Comparison of ENCODE assay signal across 17 cellular contexts in genomic region chr6:125213936-125214335, GRCh38.
A peak's percentile ranks its signal among the peaks of the same experiment; 100 is the strongest.
DNase-seq lines count a peak whose midpoint lies in the region; ATAC-seq and TF ChIP-seq lines count a peak whose summit lies in the region.
"Had no signal": no experiment of that assay in that cellular context is flagged by ENCODE, and none has a peak within 500 bp of the region (broad histone marks: within the 10 kb centered on the region; RNA-seq: fewer than 3 reads in every experiment).

No MANE protein-coding gene starts in this region.

- H3K36me3 Mint-ChIP-seq in WTC11 = no peaks in the 10 kb centered on the region
- H3K36me3 Mint-ChIP-seq: CD4-positive, alpha-beta memory T cell had no signal

- peaks cover 5% of the 10 kb centered on the region for H3K4me1 Mint-ChIP-seq in WTC11
- H3K4me1 Mint-ChIP-seq: CD4-positive, alpha-beta memory T cell had no signal

- H3K79me2 ChIP-seq in SK-N-SH (ENCODE audit: insufficient read depth) = no peaks in the 10 kb centered on the region
- peaks cover 3% of the 10 kb centered on the region for H3K79me2 ChIP-seq in parathyroid adenoma

- POLR2A ChIA-PET in SK-N-SH (lab: Yijun Ruan, JAX) = no interaction called here
- POLR2A ChIA-PET in WTC11 (lab: Charles Lee) = interaction anchor here (0.6 kb wide), 1 partner anchor 68 kb away, joined by 3 read pairs; no protein-coding TSS in a partner anchor

- TF ChIP-seq CTCF in SK-N-SH (IDR thresholded peaks at IDR 0.05) (no peak), WTC11 (IDR thresholded peaks at IDR 0.05) (no peak), parathyroid adenoma (IDR thresholded peaks at IDR 0.05) (peak; percentile 30)

- 21% methylated on average over 3 of the region's 3 CpGs for WGBS in SK-N-SH (ENCODE audit: low lambda C conversion rate)

- no peaks in the 10 kb centered on the region for H3K9me3 Mint-ChIP-seq in WTC11
- H3K9me3 Mint-ChIP-seq: CD4-positive, alpha-beta memory T cell; GM23338 had no signal

- H3K36me3 ChIP-seq in SK-N-SH (replicated peaks in 1 of 2; ENCODE audit: control insufficient read depth in 1 of 2, insufficient read depth in 2 of 2, low read length in 1 of 2) (no peaks in the 10 kb centered on the region), parathyroid adenoma (ENCODE audit: control insufficient read depth, insufficient read depth, low read length) (no peaks in the 10 kb centered on the region)
- H3K36me3 ChIP-seq: BLaER1 had no signal

- no peak overlapping the region for H3K4me3 Mint-ChIP-seq in WTC11
- H3K4me3 Mint-ChIP-seq: CD4-positive, alpha-beta memory T cell; GM23338 had no signal

- H3K27ac Mint-ChIP-seq in WTC11 = no peak overlapping the region
- H3K27ac Mint-ChIP-seq: CD4-positive, alpha-beta memory T cell; GM23338 had no signal

- H3K4me1 ChIP-seq in SK-N-SH (ENCODE audit: control insufficient read depth in 1 of 2, insufficient read depth in 2 of 2, low read depth in 1 of 2, low read length in 1 of 2) (no peaks in the 10 kb centered on the region), parathyroid adenoma (peaks cover 14% of the 10 kb centered on the region)
- H3K4me1 ChIP-seq: BLaER1 had no signal

- no peak overlapping the region for H3K9ac ChIP-seq in SK-N-SH
- H3K9ac ChIP-seq in parathyroid adenoma = no peak overlapping the region
- H3K9ac ChIP-seq: BLaER1 had no signal

- H3F3A ChIP-seq in SK-N-SH (replicated peaks; ENCODE audit: insufficient read depth) = no peaks in the 10 kb centered on the region

- no peak for TF ChIP-seq RAD21 in SK-N-SH (IDR thresholded peaks at IDR 0.05; ENCODE audit: low read length)

- H3K9me3 ChIP-seq in SK-N-SH = no peaks in the 10 kb centered on the region
- H3K9me3 ChIP-seq in parathyroid adenoma (ENCODE audit: control insufficient read depth, low read length) = no peaks in the 10 kb centered on the region
- H3K9me3 ChIP-seq: BLaER1 had no signal

- TF ChIP-seq EP300 in SK-N-SH (IDR thresholded peaks at IDR 0.05; ENCODE audit: borderline replicate concordance in 1 of 2, low read depth in 1 of 2, low read length in 1 of 2) = no peak

- H3K27ac ChIP-seq in SK-N-SH (ENCODE audit: low read depth in 2 of 2, low read length in 1 of 2) (no peak overlapping the region), parathyroid adenoma (no peak overlapping the region)
- H3K27ac ChIP-seq: BLaER1 had no signal

- H3K27me3 Mint-ChIP-seq in WTC11 (ENCODE audit: low read depth) = no peaks in the 10 kb centered on the region

- no peak overlapping the region for H3K4me3 ChIP-seq in SK-N-SH (ENCODE audit: low read depth in 2 of 2, low read length in 1 of 2)
- H3K4me3 ChIP-seq in parathyroid adenoma (ENCODE audit: low read depth, low read length) = no peak overlapping the region
- H3K4me3 ChIP-seq: BLaER1, GM12878, GM23338 had no signal

- H3K9me2 ChIP-seq in SK-N-SH = no peaks in the 10 kb centered on the region

- H4K20me1 ChIP-seq in SK-N-SH (ENCODE audit: insufficient read depth) = no peaks in the 10 kb centered on the region
- H4K20me1 ChIP-seq: BLaER1 had no signal

- no peak overlapping the region for H2AFZ ChIP-seq in SK-N-SH (ENCODE audit: low read depth)
- H2AFZ ChIP-seq in parathyroid adenoma = peak overlapping the region; percentile 51
- H2AFZ ChIP-seq: GM23338 had no signal

- ATAC-seq in SK-N-SH treated with all-trans-retinoic acid at 6 μM for 48 hours = peak; percentile 38; the same call in 2 of the 3 replicates
- peak; percentile 60 for ATAC-seq in WTC11
- no peak for ATAC-seq in GM21447 (IDR thresholded peaks at IDR 0.05; ENCODE audit: unreplicated experiment)
- ATAC-seq: GM12878, GM23338 had no signal

- H3K27me3 ChIP-seq in SK-N-SH (ENCODE audit: insufficient read depth) (peaks cover 10% of the 10 kb centered on the region; the same call in 1 of the 2 replicates), parathyroid adenoma (ENCODE audit: control insufficient read depth, insufficient read depth, low read length) (no peaks in the 10 kb centered on the region)
- H3K27me3 ChIP-seq: BLaER1 had no signal

- H3K4me2 ChIP-seq in SK-N-SH = no peak overlapping the region
- H3K4me2 ChIP-seq in parathyroid adenoma (ENCODE audit: low read length) = no peak overlapping the region
- H3K4me2 ChIP-seq: BLaER1, GM23338 had no signal

- DNase-seq in SK-N-SH (no peak), WTC11 (ENCODE audit: low spot score) (no peak), NCI-H748 (lab: John Stamatoyannopoulos, UW; ENCODE audit: unreplicated experiment) (no peak)
- no peak for DNase-seq in stimulated activated CD4-positive, alpha-beta T cell treated with anti-CD3 and anti-CD28 coated beads, Interleukin-12 subunit alpha, Interleukin-12 subunit beta, amount 100 ng/mL, for 4 hours
- DNase-seq: CD4-positive, alpha-beta memory T cell; KG1; NCI-H1417 treated with DMSO at 0.1 percent for 48 hours; NCI-H2081 treated with DMSO at 0.1 percent for 48 hours; NCI-H446 treated with DMSO at 0.1 percent for 48 hours; NCI-H748 treated with DMSO at 0.1 percent for 48 hours; SHP77 had no signal

- CTCF ChIA-PET in SK-N-SH (lab: Yijun Ruan, JAX) (no interaction called here), WTC11 (lab: Charles Lee) (interaction anchor here (1.0 to 1.3 kb wide), 2 partner anchors 9 to 60 kb away, joined by 3 to 5 read pairs; partner anchors contain the start of gene TPD52L1)

TF ChIP-seq in SK-N-SH treated with all-trans-retinoic acid at 6 μM for 48 hours, 23 proteins besides CTCF, POLR2A, EP300 and RAD21:
- TF ChIP-seq ARNTL (CRISPR knock-in tag; IDR thresholded peaks at IDR 0.05; ENCODE audit: borderline replicate concordance, low read depth) (no peak), BACH2 (CRISPR knock-in tag; IDR thresholded peaks at IDR 0.05; ENCODE audit: borderline replicate concordance) (no peak), OSR1 (CRISPR knock-in tag; IDR thresholded peaks at IDR 0.05) (no peak), ZNF8 (CRISPR knock-in tag; IDR thresholded peaks at IDR 0.05) (no peak), GLIS3 (CRISPR knock-in tag; IDR thresholded peaks at IDR 0.05) (no peak), POU6F1 (CRISPR knock-in tag; IDR thresholded peaks at IDR 0.05; ENCODE audit: borderline replicate concordance, low read depth) (no peak), ZFP3 (CRISPR knock-in tag; IDR thresholded peaks at IDR 0.05) (no peak)

TF ChIP-seq in SK-N-SH, 30 proteins besides CTCF, POLR2A, EP300 and RAD21 (continues in another document):
- TF ChIP-seq YY1 (IDR thresholded peaks at IDR 0.05; ENCODE audit: low read depth) = no peak
- no peak for TF ChIP-seq MXI1 (IDR thresholded peaks at IDR 0.05; ENCODE audit: low read depth, low read length)
- no peak for TF ChIP-seq NRF1 (IDR thresholded peaks at IDR 0.05; ENCODE audit: low read depth, low read length)
- TF ChIP-seq FOXM1 (IDR thresholded peaks at IDR 0.05; ENCODE audit: low read depth) = no peak
- TF ChIP-seq MAX (IDR thresholded peaks at IDR 0.05; ENCODE audit: low read depth) = no peak
- no peak for TF ChIP-seq FOXJ3 (CRISPR knock-in tag; IDR thresholded peaks at IDR 0.05)

TF ChIP-seq in WTC11, 78 proteins besides CTCF, POLR2A, EP300 and RAD21 (continues in another document):
- no peak for TF ChIP-seq PREB (CRISPR knock-in tag; IDR thresholded peaks at IDR 0.05; ENCODE audit: borderline replicate concordance)
- TF ChIP-seq NFATC4 (CRISPR knock-in tag; IDR thresholded peaks at IDR 0.05) = no peak
- no peak for TF ChIP-seq JAZF1 (CRISPR knock-in tag; IDR thresholded peaks at IDR 0.05)
- TF ChIP-seq OVOL2 (CRISPR knock-in tag; IDR thresholded peaks at IDR 0.05; ENCODE audit: borderline replicate concordance) = no peak
- no peak for TF ChIP-seq ZNF671 (CRISPR knock-in tag; IDR thresholded peaks at IDR 0.05)
- TF ChIP-seq CREB1 (CRISPR knock-in tag; IDR thresholded peaks at IDR 0.05) = no peak
- no peak for TF ChIP-seq ZBTB21 (CRISPR knock-in tag; IDR thresholded peaks at IDR 0.05; ENCODE audit: borderline replicate concordance)
- no peak for TF ChIP-seq FOXP4 (CRISPR knock-in tag; IDR thresholded peaks at IDR 0.05)
- no peak for TF ChIP-seq MYBL2 (CRISPR knock-in tag; IDR thresholded peaks at IDR 0.05)
